Comparison of ENCODE assay signal across 28 cellular contexts in the genomic region with DNA sequence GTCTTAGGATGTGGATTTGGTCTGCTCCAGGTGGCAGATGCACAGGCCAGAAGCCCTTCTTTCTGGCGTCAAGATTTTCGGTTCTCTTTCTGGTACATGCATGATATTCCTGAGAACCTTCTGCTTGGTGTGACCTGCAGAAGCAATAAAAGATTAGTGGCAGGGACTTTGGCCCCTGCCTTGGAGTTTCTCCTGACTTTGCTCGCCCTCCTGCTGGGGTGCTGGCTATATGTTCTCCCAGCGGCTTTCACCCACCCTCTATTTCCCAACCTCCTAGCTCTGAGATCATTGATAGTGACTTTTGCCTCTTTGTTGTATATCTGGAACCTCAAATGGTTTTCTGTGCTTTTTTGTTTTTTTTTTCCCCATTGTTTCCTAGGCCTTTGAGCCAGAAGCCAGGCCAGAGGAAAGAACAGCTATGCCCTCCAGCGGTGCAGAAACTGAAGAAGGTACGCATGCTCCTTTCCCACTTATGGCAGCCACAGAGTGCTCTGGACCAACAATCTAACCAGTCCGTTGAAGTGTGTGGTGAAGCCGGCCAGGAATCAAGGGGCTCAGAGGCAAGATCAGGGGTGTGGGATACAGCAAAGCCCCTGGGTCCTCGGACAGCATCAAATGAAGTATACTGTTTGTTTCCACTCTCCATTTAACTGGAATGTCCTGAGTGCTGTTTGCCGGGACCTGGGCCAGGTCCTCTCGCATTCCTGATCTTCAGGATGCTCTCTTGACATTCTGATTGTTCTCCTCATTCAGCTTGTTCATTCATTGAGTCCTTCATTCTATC.
A peak's percentile ranks its signal among the peaks of the same experiment; 100 is the strongest.
DNase-seq lines count a peak whose midpoint lies in the region; ATAC-seq, FAIRE-seq and TF ChIP-seq lines count a peak whose summit lies in the region.
"Had no signal": no experiment of that assay in that cellular context is flagged by ENCODE, and none has a peak within 500 bp of the region (broad histone marks: within the 10 kb centered on the region; RNA-seq: fewer than 3 reads in every experiment).

No MANE protein-coding gene starts in this region.

- peak; percentile 67 for TF ChIP-seq CTCF in LNCaP clone FGC (IDR thresholded peaks at IDR 0.05; ENCODE audit: control insufficient read depth, extremely low read depth, insufficient read depth)
- no peak for TF ChIP-seq CTCF in hepatocyte (IDR thresholded peaks at IDR 0.05; ENCODE audit: poor library complexity)
- TF ChIP-seq CTCF in thyroid gland (IDR thresholded peaks at IDR 0.05): peak in 4 of 6 experiments; percentile 43 to 83 (median 60)

- peaks cover 10% of the 10 kb centered on the region for H3K4me1 ChIP-seq in hepatocyte (ENCODE audit: insufficient read depth)
- H3K4me1 ChIP-seq in thyroid gland: peaks cover 47 to 58% of the 10 kb centered on the region in 2 donors
- H3K4me1 ChIP-seq: ascending aorta, HAP-1, neural progenitor cell, sigmoid colon, SJSA1 had no signal

- H3K9me3 ChIP-seq in hepatocyte (ENCODE audit: low read depth) (no peaks in the 10 kb centered on the region), thyroid gland (no peaks in the 10 kb centered on the region)
- H3K9me3 ChIP-seq: ascending aorta, HAP-1, sigmoid colon, SJSA1 had no signal

- 83% methylated on average over 11 of the region's 11 CpGs for WGBS in hepatocyte (ENCODE audit: low lambda C conversion rate, missing lambda C conversion rate)
- 41 to 49% methylated on average over 11 of the region's 11 CpGs for WGBS in thyroid gland, 2 donors

- no peaks in the 10 kb centered on the region for H3K9me2 ChIP-seq in hepatocyte (replicated peaks; ENCODE audit: insufficient read depth)

- no peaks in the 10 kb centered on the region for H3K79me2 ChIP-seq in hepatocyte

- H2AFZ ChIP-seq in hepatocyte: no peak overlapping the region
- H2AFZ ChIP-seq: neural progenitor cell had no signal

- no peak for ATAC-seq in GM19035 (IDR thresholded peaks at IDR 0.05; ENCODE audit: unreplicated experiment)
- ATAC-seq: activated CD4-positive, CD25-positive, alpha-beta regulatory T cell treated with anti-CD3 and anti-CD28 coated beads, Interleukin-2, amount 50 U/mL, for 24 hours; T-cell had no signal

- DNase-seq in NCI-H2029 treated with DMSO at 0.1 percent for 48 hours (lab: John Stamatoyannopoulos, UW) (peak; percentile 19), NCI-H2029 (lab: John Stamatoyannopoulos, UW) (no peak), LNCaP clone FGC (ENCODE audit: low read depth) (no peak), hepatocyte (ENCODE audit: low spot score) (peak; percentile 51), thyroid gland (peak; percentile 88 to 89), nucleus accumbens (lab: John Stamatoyannopoulos, UW) (no peak), H54 (ENCODE audit: insufficient read length, low spot score) (no peak)
- DNase-seq: 8988T; activated CD4-positive, alpha-beta memory T cell treated with anti-CD3 and anti-CD28 coated beads for 36 hours; activated effector memory CD4-positive, alpha-beta T cell treated with anti-CD3 and anti-CD28 coated beads, Interleukin-2, amount 50 U/mL, for 16 hours; activated naive CD8-positive, alpha-beta T cell treated with anti-CD3 and anti-CD28 coated beads for 36 hours; CD4-positive, alpha-beta memory T cell; KBM-7; NCI-H1417 treated with DMSO at 0.1 percent for 48 hours; NCI-H345; NCI-H748 treated with DMSO at 0.1 percent for 48 hours; sigmoid colon; stimulated activated CD4-positive, alpha-beta T cell treated with anti-CD3 and anti-CD28 coated beads, Interleukin-4, amount 100 ng/mL, for 4 hours; T-cell had no signal

- no peak for TF ChIP-seq POLR2A in thyroid gland (IDR thresholded peaks at IDR 0.05)
- no peak for TF ChIP-seq POLR2A in H54 (IDR thresholded peaks at IDR 0.05; ENCODE audit: low read depth, low read length)

- no peaks in the 10 kb centered on the region for H3K27me3 ChIP-seq in hepatocyte
- H3K27me3 ChIP-seq in thyroid gland: no peaks in the 10 kb centered on the region
- H3K27me3 ChIP-seq: ascending aorta, neural progenitor cell, sigmoid colon, SJSA1 had no signal

- H3K4me3 ChIP-seq in LNCaP clone FGC (ENCODE audit: low read depth, low read length): no peak overlapping the region
- no peak overlapping the region for H3K4me3 ChIP-seq in hepatocyte
- no peak overlapping the region for H3K4me3 ChIP-seq in thyroid gland (replicated peaks in 1 of 3)
- H3K4me3 ChIP-seq: ascending aorta, HAP-1, neural progenitor cell, sigmoid colon, SJSA1 had no signal

- H3K36me3 ChIP-seq in hepatocyte (replicated peaks; ENCODE audit: insufficient read depth, low read depth) (no peaks in the 10 kb centered on the region), thyroid gland (no peaks in the 10 kb centered on the region)
- H3K36me3 ChIP-seq: HAP-1, neural progenitor cell, sigmoid colon had no signal

- H4K20me1 ChIP-seq in hepatocyte (ENCODE audit: insufficient read depth, poor library complexity, severe bottlenecking): no peaks in the 10 kb centered on the region

- H3K4me2 ChIP-seq in hepatocyte: no peak overlapping the region
- H3K4me2 ChIP-seq: neural progenitor cell had no signal

- no peak for FAIRE-seq in H54 (lab: Jason Lieb, UNC)
- FAIRE-seq: keratinocyte, TTC549, urothelium cell line had no signal

- intact Hi-C loops in thyroid gland (cut with DNase I): no loop called here

- H3K27ac ChIP-seq in hepatocyte (peak overlapping the region; percentile 72), thyroid gland (peak overlapping the region; percentile 67 to 84 (median 70))
- H3K27ac ChIP-seq: ascending aorta, neural progenitor cell, sigmoid colon, SJSA1 had no signal

Comparison
In these comparisons a context has a peak if more than half of its experiments do, and no peak if none do; other contexts are left out.
1. DNase-seq: peak in NCI-H2029 treated with DMSO at 0.1 percent for 48 hours (single experiment), hepatocyte (single experiment) and thyroid gland (2 of 2); none in NCI-H2029 (single experiment), LNCaP clone FGC (single experiment), nucleus accumbens (0 of 56) and H54 (single experiment).